ENCODE assay signal across 8 cellular contexts in the genomic region with DNA sequence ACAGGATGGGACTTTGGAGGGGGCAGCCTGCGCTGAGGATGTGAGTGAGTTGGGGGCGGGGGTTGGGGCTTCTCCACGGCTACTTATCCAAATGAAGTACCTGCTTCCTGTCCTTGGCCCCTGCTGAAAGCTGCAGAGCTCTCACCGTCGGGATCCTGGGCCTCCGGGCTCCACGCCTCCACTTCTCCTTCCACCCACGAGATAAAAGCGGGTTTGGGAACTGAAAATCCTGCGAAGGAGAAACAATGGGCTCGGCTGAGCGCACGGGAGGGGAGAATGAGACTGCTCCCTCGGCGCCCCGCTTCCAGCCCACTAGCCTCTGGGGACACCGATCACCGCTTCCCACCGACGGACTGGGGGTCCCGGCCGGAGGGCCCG. TPM values are rescaled to one million over a fixed set of nuclear protein-coding genes. Genes with fewer than 3 reads are reported as not detected.
DNase-seq lines count a peak whose midpoint lies in the region; ATAC-seq lines count a peak whose summit lies in the region.

No MANE protein-coding gene starts in this region.

- no peaks in the 10 kb centered on the region for H3K9me3 Mint-ChIP-seq in CD4-positive, alpha-beta memory T cell
- H3K9me3 Mint-ChIP-seq in activated naive CD8-positive, alpha-beta T cell treated with anti-CD3 and anti-CD28 coated beads, Interleukin-2, amount 10 ng/mL, durations not matched to agents 7 days and 5 days: no peaks in the 10 kb centered on the region

- peak overlapping the region; percentile 64 to 96 (median 88) for H3K4me3 Mint-ChIP-seq in CD4-positive, alpha-beta memory T cell
- H3K4me3 Mint-ChIP-seq in activated naive CD8-positive, alpha-beta T cell treated with anti-CD3 and anti-CD28 coated beads, Interleukin-2, amount 10 ng/mL, durations not matched to agents 7 days and 5 days: peak overlapping the region; percentile 96

- peaks cover 9 to 38% (median 26%) of the 10 kb centered on the region in 4 donors for H3K4me1 Mint-ChIP-seq in CD4-positive, alpha-beta memory T cell
- H3K4me1 Mint-ChIP-seq in activated naive CD8-positive, alpha-beta T cell treated with anti-CD3 and anti-CD28 coated beads, Interleukin-2, amount 10 ng/mL, durations not matched to agents 7 days and 5 days: peaks cover 20% of the 10 kb centered on the region

- POLR2A ChIA-PET in CD4-positive, alpha-beta memory T cell (lab: Charles Lee; ENCODE audit: partially characterized antibody): interaction anchor here (0.6 to 5.4 kb wide), 21 partner anchors 9 to 229 kb away, joined by 3 to 67 read pairs (median 5); partner anchors contain the start of genes DCTPP1, FBRS, ITGAL and PRR14
- POLR2A ChIA-PET in activated naive CD8-positive, alpha-beta T cell treated with anti-CD3 and anti-CD28 coated beads, Interleukin-2, amount 10 ng/mL, durations not matched to agents 7 days and 5 days (lab: Charles Lee): interaction anchor here (0.7 to 3.6 kb wide), 12 partner anchors 9 to 167 kb away, joined by 3 to 52 read pairs (median 8); partner anchors contain the start of genes DCTPP1, ZNF688, ZNF689 and ZNF747

- no peaks in the 10 kb centered on the region for H3K9me3 ChIP-seq in CD4-positive, alpha-beta memory T cell (ENCODE audit: control insufficient read depth in 1 of 2, low read length in 2 of 2)
- H3K9me3 ChIP-seq in HUES6 (ENCODE audit: control insufficient read depth, insufficient read depth, low read depth, low read length) (no peaks in the 10 kb centered on the region), subcutaneous abdominal adipose tissue (ENCODE audit: control insufficient read depth in 5 of 5, low read length in 5 of 5) (no peaks in the 10 kb centered on the region), HAP-1 (no peaks in the 10 kb centered on the region)

- peak overlapping the region; percentile 79 for H3K27ac ChIP-seq in CD4-positive, alpha-beta memory T cell (ENCODE audit: low read depth, low read length)
- peak overlapping the region; percentile 76 for H3K27ac ChIP-seq in HUES6 (ENCODE audit: low read depth, low read length)
- peak overlapping the region; percentile 56 for H3K27ac ChIP-seq in subcutaneous abdominal adipose tissue (ENCODE audit: low read depth, low read length)

- H3K4me3 ChIP-seq in CD4-positive, alpha-beta memory T cell (ENCODE audit: low read length in 2 of 2): peak overlapping the region; percentile 73 to 97
- H3K4me3 ChIP-seq in HUES6 (ENCODE audit: low read depth, low read length) (peak overlapping the region; percentile 83), subcutaneous abdominal adipose tissue (ENCODE audit: low read depth in 1 of 5, low read length in 5 of 5) (peak overlapping the region; percentile 58 to 89 (median 69)), HAP-1 (no peak overlapping the region)

- H3K27me3 Mint-ChIP-seq in CD4-positive, alpha-beta memory T cell: no peaks in the 10 kb centered on the region
- no peaks in the 10 kb centered on the region for H3K27me3 Mint-ChIP-seq in activated naive CD8-positive, alpha-beta T cell treated with anti-CD3 and anti-CD28 coated beads, Interleukin-2, amount 10 ng/mL, durations not matched to agents 7 days and 5 days

- no peak for DNase-seq in CD4-positive, alpha-beta memory T cell
- no peak for DNase-seq in activated naive CD8-positive, alpha-beta T cell treated with anti-CD3 and anti-CD28 coated beads, Interleukin-2, amount 10 ng/mL, durations not matched to agents 7 days and 5 days
- DNase-seq in iPS-NIHi7 (ENCODE audit: extremely low spot score) (peak; percentile 45), HAP-1 (ENCODE audit: low spot score in 2 of 2) (no peak)
- DNase-seq in stimulated activated CD4-positive, alpha-beta T cell treated with anti-CD3 and anti-CD28 coated beads, Interleukin-4, amount 100 ng/mL, for 1 hour: no peak

- peaks cover 4 to 15% of the 10 kb centered on the region in 2 donors for H3K36me3 Mint-ChIP-seq in CD4-positive, alpha-beta memory T cell
- H3K36me3 Mint-ChIP-seq in activated naive CD8-positive, alpha-beta T cell treated with anti-CD3 and anti-CD28 coated beads, Interleukin-2, amount 10 ng/mL, durations not matched to agents 7 days and 5 days: peaks cover 18% of the 10 kb centered on the region

- CTCF ChIA-PET in CD4-positive, alpha-beta memory T cell (lab: Charles Lee; ENCODE audit: partially characterized antibody): interaction anchor here (0.9 to 2.8 kb wide), 10 partner anchors 13 to 156 kb away, joined by 3 to 11 read pairs (median 5); partner anchors contain the start of genes DCTPP1, PRR14 and ZNF689

- in situ Hi-C loops in HAP-1 (cut with MboI; ENCODE audit: low sequenced_read_pairs): no loop called here

- H3K36me3 ChIP-seq in CD4-positive, alpha-beta memory T cell (ENCODE audit: insufficient read depth, low read length): peaks cover 3% of the 10 kb centered on the region
- H3K36me3 ChIP-seq in HUES6 (ENCODE audit: control insufficient read depth, insufficient read depth, low read length) (peaks cover 34% of the 10 kb centered on the region), subcutaneous abdominal adipose tissue (ENCODE audit: control insufficient read depth in 5 of 5, insufficient read depth in 5 of 5, low read length in 5 of 5) (peaks cover 0 to 22% (median 20%) of the 10 kb centered on the region in 5 donors), HAP-1 (replicated peaks) (no peaks in the 10 kb centered on the region)

- peaks cover 21% of the 10 kb centered on the region for H3K4me1 ChIP-seq in CD4-positive, alpha-beta memory T cell (ENCODE audit: insufficient read depth, low read length)
- H3K4me1 ChIP-seq in HUES6 (ENCODE audit: control insufficient read depth, insufficient read depth, low read length): no peaks in the 10 kb centered on the region
- peaks cover 3 to 20% (median 16%) of the 10 kb centered on the region in 5 donors for H3K4me1 ChIP-seq in subcutaneous abdominal adipose tissue (ENCODE audit: control insufficient read depth in 5 of 5, insufficient read depth in 5 of 5, low read length in 5 of 5)
- no peaks in the 10 kb centered on the region for H3K4me1 ChIP-seq in HAP-1

- no peaks in the 10 kb centered on the region for H3K27me3 ChIP-seq in CD4-positive, alpha-beta memory T cell (ENCODE audit: insufficient read depth, low read length)
- H3K27me3 ChIP-seq in HUES6 (ENCODE audit: control insufficient read depth, insufficient read depth, low read length): no peaks in the 10 kb centered on the region
- no peaks in the 10 kb centered on the region for H3K27me3 ChIP-seq in subcutaneous abdominal adipose tissue (ENCODE audit: control insufficient read depth in 5 of 5, insufficient read depth in 4 of 5, low read length in 5 of 5)
- no peaks in the 10 kb centered on the region for H3K27me3 ChIP-seq in HAP-1 (ENCODE audit: low read depth)

- H3K27ac Mint-ChIP-seq in CD4-positive, alpha-beta memory T cell: peak overlapping the region; percentile 43 to 87 (median 76)
- peak overlapping the region; percentile 81 for H3K27ac Mint-ChIP-seq in activated naive CD8-positive, alpha-beta T cell treated with anti-CD3 and anti-CD28 coated beads, Interleukin-2, amount 10 ng/mL, durations not matched to agents 7 days and 5 days

- intact Hi-C loops in CD4-positive, alpha-beta memory T cell (cut with micrococcal nuclease): loop anchor here (1.0 kb wide), 5 partner anchors 13 to 155 kb away; partner anchors contain the start of genes DCTPP1, PRR14, ZNF689 and ZNF764

- peak overlapping the region; percentile 86 for H3K9ac ChIP-seq in HUES6 (ENCODE audit: low read length)
- H3K9ac ChIP-seq in subcutaneous abdominal adipose tissue (ENCODE audit: low read length in 5 of 5): peak overlapping the region; percentile 75 to 87 (median 87)

- peak; percentile 25 for ATAC-seq in GM19372 (IDR thresholded peaks at IDR 0.05; ENCODE audit: low read depth, unreplicated experiment)
- peak; percentile 34 for ATAC-seq in activated naive CD8-positive, alpha-beta T cell treated with anti-CD3 and anti-CD28 coated beads, Interleukin-2, amount 10 ng/mL, durations not matched to agents 7 days and 5 days (ENCODE audit: low read depth)

RNA-seq across cellular contexts. Expression of gene ZNF785, which starts 0.5 kb away (rescaled TPM):
- total RNA-seq in CD4-positive, alpha-beta memory T cell: 10 to 100 TPM; 33.4 to 34.2 TPM
- polyA plus RNA-seq in CD4-positive, alpha-beta memory T cell: 1 to 10 TPM; 1.7 to 3.4 TPM
- total RNA-seq in activated naive CD8-positive, alpha-beta T cell treated with anti-CD3 and anti-CD28 coated beads, Interleukin-2, amount 10 ng/mL, durations not matched to agents 7 days and 5 days: 10 to 100 TPM; 22.3 to 24.8 TPM

RNA-seq across cellular contexts. Expression of gene ZNF688, which starts 13.5 kb away (rescaled TPM):
- 10 to 100 TPM; 21.4 to 22.7 TPM for total RNA-seq in CD4-positive, alpha-beta memory T cell
- 10 to 100 TPM; 31.7 to 33.8 TPM for polyA plus RNA-seq in CD4-positive, alpha-beta memory T cell
- 10 to 100 TPM; 17.8 to 18.3 TPM for total RNA-seq in activated naive CD8-positive, alpha-beta T cell treated with anti-CD3 and anti-CD28 coated beads, Interleukin-2, amount 10 ng/mL, durations not matched to agents 7 days and 5 days

RNA-seq across cellular contexts. Expression of gene ZNF689, which starts 25.2 kb away (rescaled TPM):
- 10 to 100 TPM; 13.1 to 14.5 TPM for total RNA-seq in CD4-positive, alpha-beta memory T cell
- 10 to 100 TPM; 11.9 to 13.5 TPM for polyA plus RNA-seq in CD4-positive, alpha-beta memory T cell
- 10 to 100 TPM; 12.7 to 14.4 TPM for total RNA-seq in activated naive CD8-positive, alpha-beta T cell treated with anti-CD3 and anti-CD28 coated beads, Interleukin-2, amount 10 ng/mL, durations not matched to agents 7 days and 5 days

RNA-seq across cellular contexts. Expression of gene ZNF764, which starts 26.8 kb away (rescaled TPM):
- total RNA-seq in CD4-positive, alpha-beta memory T cell: 10 to 100 TPM; 28.9 to 29.3 TPM
- polyA plus RNA-seq in CD4-positive, alpha-beta memory T cell: 1 to 10 TPM; 4.2 to 8.8 TPM
- total RNA-seq in activated naive CD8-positive, alpha-beta T cell treated with anti-CD3 and anti-CD28 coated beads, Interleukin-2, amount 10 ng/mL, durations not matched to agents 7 days and 5 days: 10 to 100 TPM; 20.9 to 23.3 TPM

RNA-seq across cellular contexts. Expression of gene ZNF747, which starts 50.4 kb away (rescaled TPM):
- total RNA-seq in CD4-positive, alpha-beta memory T cell: 10 to 100 TPM; 15.7 to 17.8 TPM
- 1 to 10 TPM; 7.8 to 8.8 TPM for polyA plus RNA-seq in CD4-positive, alpha-beta memory T cell
- total RNA-seq in activated naive CD8-positive, alpha-beta T cell treated with anti-CD3 and anti-CD28 coated beads, Interleukin-2, amount 10 ng/mL, durations not matched to agents 7 days and 5 days: 10 to 100 TPM; 11.9 to 12.5 TPM
